ENCODE assay signal across 11 cellular contexts in genomic region chr10:32954080-32954479, GRCh38. TPM values are rescaled to one million over a fixed set of nuclear protein-coding genes. Genes with fewer than 3 reads are reported as not detected.
A peak's percentile ranks its signal among the peaks of the same experiment; 100 is the strongest.
DNase-seq lines count a peak whose midpoint lies in the region; ATAC-seq and TF ChIP-seq lines count a peak whose summit lies in the region.
"Had no signal": no experiment of that assay in that cellular context is flagged by ENCODE, and none has a peak within 500 bp of the region (broad histone marks: within the 10 kb centered on the region; RNA-seq: fewer than 3 reads in every experiment).

No MANE protein-coding gene starts in this region.

- TF ChIP-seq CTCF in hepatocyte (IDR thresholded peaks at IDR 0.05; ENCODE audit: poor library complexity) (no peak), thoracic aorta (IDR thresholded peaks at IDR 0.05) (no peak)

- peak overlapping the region; percentile 51 for H3K4me3 Mint-ChIP-seq in activated naive CD4-positive, alpha-beta T cell treated with anti-CD3 and anti-CD28 coated beads, Interleukin-2, amount 50 U/mL, for 24 hours
- no peak overlapping the region for H3K4me3 Mint-ChIP-seq in activated naive CD4-positive, alpha-beta T cell treated with anti-CD3 and anti-CD28 coated beads for 36 hours
- H3K4me3 Mint-ChIP-seq in activated naive CD8-positive, alpha-beta T cell: peak overlapping the region; percentile 67

- CTCF ChIA-PET in activated naive CD4-positive, alpha-beta T cell treated with anti-CD3 and anti-CD28 coated beads for 36 hours (lab: Charles Lee): no interaction called here

- H3K4me1 ChIP-seq in hepatocyte (ENCODE audit: insufficient read depth): peaks cover 49% of the 10 kb centered on the region
- peaks cover 47 to 67% of the 10 kb centered on the region in 2 donors for H3K4me1 ChIP-seq in thoracic aorta (ENCODE audit: control insufficient read depth in 1 of 2, low read depth in 2 of 2)

- no peak overlapping the region for H2AFZ ChIP-seq in hepatocyte

- peaks cover 83% of the 10 kb centered on the region for H4K20me1 ChIP-seq in hepatocyte (ENCODE audit: insufficient read depth, poor library complexity, severe bottlenecking)

- H3K36me3 Mint-ChIP-seq in activated naive CD4-positive, alpha-beta T cell treated with anti-CD3 and anti-CD28 coated beads, Interleukin-2, amount 50 U/mL, for 24 hours: peaks cover under 1% of the 10 kb centered on the region
- H3K36me3 Mint-ChIP-seq in activated naive CD4-positive, alpha-beta T cell treated with anti-CD3 and anti-CD28 coated beads for 36 hours (ENCODE audit: low read depth): no peaks in the 10 kb centered on the region
- H3K36me3 Mint-ChIP-seq in activated naive CD8-positive, alpha-beta T cell: no peaks in the 10 kb centered on the region

- H3K27ac Mint-ChIP-seq in activated naive CD4-positive, alpha-beta T cell treated with anti-CD3 and anti-CD28 coated beads, Interleukin-2, amount 50 U/mL, for 24 hours: no peak overlapping the region
- H3K27ac Mint-ChIP-seq in activated naive CD4-positive, alpha-beta T cell treated with anti-CD3 and anti-CD28 coated beads for 36 hours: no peak overlapping the region
- H3K27ac Mint-ChIP-seq in activated naive CD8-positive, alpha-beta T cell: peak overlapping the region; percentile 55

- intact Hi-C loops in activated naive CD4-positive, alpha-beta T cell treated with anti-CD3 and anti-CD28 coated beads for 36 hours (cut with micrococcal nuclease): loop anchor here (10.0 kb wide), 1 partner anchor 509 kb away; the partner anchor contains the start of gene CCDC7

- H3K9me2 ChIP-seq in hepatocyte (replicated peaks; ENCODE audit: insufficient read depth): no peaks in the 10 kb centered on the region

- ATAC-seq in thoracic aorta (ENCODE audit: insufficient number of reproducible peaks, low FRiP score, low read depth): no peak

- DNase-seq in activated naive CD4-positive, alpha-beta T cell treated with anti-CD3 and anti-CD28 coated beads for 36 hours: no peak
- no peak for DNase-seq in hepatocyte (ENCODE audit: low spot score)
- no peak for DNase-seq in thoracic aorta (ENCODE audit: low spot score)
- DNase-seq in activated CD4-positive, CD25-positive, alpha-beta regulatory T cell treated with anti-CD3 and anti-CD28 coated beads, Interleukin-2, amount 50 U/mL, for 72 hours: no peak
- no peak for DNase-seq in activated gamma-delta T cell (lab: John Stamatoyannopoulos, UW)
- DNase-seq in medulla oblongata (ENCODE audit: extremely low spot score): no peak
- DNase-seq: NCI-H2081 had no signal

- H3K4me3 ChIP-seq in hepatocyte: no peak overlapping the region
- H3K4me3 ChIP-seq in thoracic aorta: peak overlapping the region; percentile 96

- H3K27me3 ChIP-seq in hepatocyte (no peaks in the 10 kb centered on the region), thoracic aorta (replicated peaks; ENCODE audit: insufficient read depth) (no peaks in the 10 kb centered on the region)

- H3K9me3 ChIP-seq in hepatocyte (ENCODE audit: low read depth) (no peaks in the 10 kb centered on the region), thoracic aorta (no peaks in the 10 kb centered on the region)
- H3K9me3 ChIP-seq: neutrophil had no signal

- peaks cover 80% of the 10 kb centered on the region for H3K4me1 Mint-ChIP-seq in activated naive CD4-positive, alpha-beta T cell treated with anti-CD3 and anti-CD28 coated beads, Interleukin-2, amount 50 U/mL, for 24 hours
- peaks cover 58% of the 10 kb centered on the region for H3K4me1 Mint-ChIP-seq in activated naive CD4-positive, alpha-beta T cell treated with anti-CD3 and anti-CD28 coated beads for 36 hours (ENCODE audit: low read depth)
- peaks cover 75% of the 10 kb centered on the region for H3K4me1 Mint-ChIP-seq in activated naive CD8-positive, alpha-beta T cell (ENCODE audit: low read depth)

- H3K27me3 Mint-ChIP-seq in activated naive CD4-positive, alpha-beta T cell treated with anti-CD3 and anti-CD28 coated beads, Interleukin-2, amount 50 U/mL, for 24 hours: no peaks in the 10 kb centered on the region
- H3K27me3 Mint-ChIP-seq in activated naive CD4-positive, alpha-beta T cell treated with anti-CD3 and anti-CD28 coated beads for 36 hours (ENCODE audit: low read depth): no peaks in the 10 kb centered on the region
- no peaks in the 10 kb centered on the region for H3K27me3 Mint-ChIP-seq in activated naive CD8-positive, alpha-beta T cell

- peaks cover 93% of the 10 kb centered on the region for H3K79me2 ChIP-seq in hepatocyte

- no peak overlapping the region for H3K27ac ChIP-seq in hepatocyte
- peak overlapping the region; percentile 26 to 31 for H3K27ac ChIP-seq in thoracic aorta
- H3K27ac ChIP-seq: neutrophil had no signal

- H3K9me3 Mint-ChIP-seq in activated naive CD4-positive, alpha-beta T cell treated with anti-CD3 and anti-CD28 coated beads, Interleukin-2, amount 50 U/mL, for 24 hours: no peaks in the 10 kb centered on the region
- no peaks in the 10 kb centered on the region for H3K9me3 Mint-ChIP-seq in activated naive CD4-positive, alpha-beta T cell treated with anti-CD3 and anti-CD28 coated beads for 36 hours
- H3K9me3 Mint-ChIP-seq in activated naive CD8-positive, alpha-beta T cell (ENCODE audit: low read depth): no peaks in the 10 kb centered on the region
- H3K9me3 Mint-ChIP-seq: CD14-positive monocyte had no signal

- H3K4me2 ChIP-seq in hepatocyte: peak overlapping the region; percentile 89

- H3K36me3 ChIP-seq in hepatocyte (replicated peaks; ENCODE audit: insufficient read depth, low read depth): no peaks in the 10 kb centered on the region
- no peaks in the 10 kb centered on the region for H3K36me3 ChIP-seq in thoracic aorta
- H3K36me3 ChIP-seq: neutrophil had no signal

RNA-seq across cellular contexts. Expression of gene ITGB1, which starts 4.0 kb away (rescaled TPM):
- total RNA-seq in activated naive CD4-positive, alpha-beta T cell treated with anti-CD3 and anti-CD28 coated beads for 36 hours: 10 to 100 TPM; 30.3 to 34.5 TPM
- total RNA-seq in hepatocyte (552 and 564 TPM in 2 replicates), thoracic aorta (1,000 to 10,000 TPM; 1,541 to 1,574 TPM)
- 291 and 292 TPM in 2 replicates for polyA plus RNA-seq in hepatocyte

Comparison
In these comparisons a context has a peak if more than half of its experiments do, and no peak if none do; other contexts are left out.
1. RNA of gene ITGB1, which starts 4.0 kb away (total RNA-seq): 1,541 to 1,574 TPM in thoracic aorta and 552 to 564 TPM in hepatocyte; 30.3 to 34.5 TPM in activated naive CD4-positive, alpha-beta T cell treated with anti-CD3 and anti-CD28 coated beads for 36 hours; every median in the first group is over 10 times any median in the second.